1 cellular context compared by ENCODE assay signal in genomic region chr17:39011907-39012468, GRCh38.
TF ChIP-seq lines count a peak whose summit lies in the region.

No MANE protein-coding gene starts in this region.

TF ChIP-seq in K562, 482 proteins besides CTCF, POLR2A, EP300 and RAD21:
- no peak for TF ChIP-seq IRF9 (tag; IDR thresholded peaks at IDR 0.05)
- no peak for TF ChIP-seq SIX5 (IDR thresholded peaks at IDR 0.05; ENCODE audit: borderline replicate concordance in 1 of 2, insufficient read depth in 1 of 2, low read depth in 1 of 2, low read length in 2 of 2)
- no peak for TF ChIP-seq HDAC3 (IDR thresholded peaks at IDR 0.05; ENCODE audit: borderline replicate concordance, partially characterized antibody)
